Comparison of ENCODE assay signal across 1 cellular context in genomic region chr11:64092761-64093136, GRCh38.
TF ChIP-seq lines count a peak whose summit lies in the region.

No MANE protein-coding gene starts in this region.

TF ChIP-seq in HepG2, 621 proteins besides CTCF, POLR2A, EP300 and RAD21 (continued from another document):
- 0 out of 2 replicates have a peak, but pooled peaks have one; percentile 21 for TF ChIP-seq THAP9 (CRISPR knock-in tag; IDR thresholded peaks at IDR 0.05; ENCODE audit: borderline replicate concordance)
- TF ChIP-seq ZNF678 (CRISPR knock-in tag; IDR thresholded peaks at IDR 0.05) = no peak
- TF ChIP-seq ZNF687 (CRISPR knock-in tag; IDR thresholded peaks at IDR 0.05) = peak; percentile 32; the same call in 1 of the 2 replicates
- no peak for TF ChIP-seq SAP130 (CRISPR knock-in tag; IDR thresholded peaks at IDR 0.05; ENCODE audit: low read depth)
- TF ChIP-seq UBTF (CRISPR knock-in tag; IDR thresholded peaks at IDR 0.05) = 0 out of 2 replicates have a peak, but pooled peaks have one; percentile 5
- TF ChIP-seq ZNF441 (CRISPR knock-in tag; IDR thresholded peaks at IDR 0.05; ENCODE audit: borderline replicate concordance) = no peak
- TF ChIP-seq KAT7 (CRISPR knock-in tag; IDR thresholded peaks at IDR 0.05; ENCODE audit: borderline replicate concordance) = no peak
- no peak for TF ChIP-seq MATR3 (CRISPR knock-in tag; IDR thresholded peaks at IDR 0.05)
- TF ChIP-seq ZNF775 (CRISPR knock-in tag; IDR thresholded peaks at IDR 0.05; ENCODE audit: borderline replicate concordance) = no peak
- TF ChIP-seq NR2F6 (IDR thresholded peaks at IDR 0.05) = 0 out of 2 replicates have a peak, but pooled peaks have one; percentile 40
- no peak for TF ChIP-seq NR2F6 (CRISPR knock-in tag; IDR thresholded peaks at IDR 0.05)
- no peak for TF ChIP-seq NR3C1 (CRISPR knock-in tag; IDR thresholded peaks at IDR 0.05)
- no peak for TF ChIP-seq ZBTB1 (CRISPR knock-in tag; IDR thresholded peaks at IDR 0.05; ENCODE audit: borderline replicate concordance)
